ENCODE assay signal across 9 cellular contexts in genomic region chr1:203769505-203770343, GRCh38. TPM values are rescaled to one million over a fixed set of nuclear protein-coding genes. Genes with fewer than 3 reads are reported as not detected.
DNase-seq lines count a peak whose midpoint lies in the region; ATAC-seq lines count a peak whose summit lies in the region.
"Had no signal": no experiment of that assay in that cellular context is flagged by ENCODE, and none has a peak within 500 bp of the region (broad histone marks: within the 10 kb centered on the region; RNA-seq: fewer than 3 reads in every experiment).

No MANE protein-coding gene starts in this region.

- no peak overlapping the region for H3K9ac ChIP-seq in adipocyte (ENCODE audit: low read length)

- peaks cover 12% of the 10 kb centered on the region for H3K4me1 ChIP-seq in adipocyte (ENCODE audit: control insufficient read depth, insufficient read depth, low read length)

- intact Hi-C loops in left ventricle myocardium superior (cut with micrococcal nuclease), result no loop called here

- H3K27me3 ChIP-seq in adipocyte (replicated peaks; ENCODE audit: control insufficient read depth, insufficient read depth, low read length), result no peaks in the 10 kb centered on the region
- H3K27me3 ChIP-seq in H7 (ENCODE audit: control insufficient read depth, insufficient read depth, low read length), result no peaks in the 10 kb centered on the region

- no peaks in the 10 kb centered on the region for H3K9me3 ChIP-seq in adipocyte (ENCODE audit: control insufficient read depth, low read length)

- ATAC-seq in left ventricle myocardium superior, result peak; percentile 93
- no peak for ATAC-seq in HG03432 (IDR thresholded peaks at IDR 0.05; ENCODE audit: unreplicated experiment)

- DNase-seq in D341Med (ENCODE audit: low spot score) (peak; percentile 48), NCI-H1436 (lab: John Stamatoyannopoulos, UW) (peak; percentile 69), adipocyte (ENCODE audit: low read depth) (peak; percentile 89), left ventricle myocardium superior (peak; percentile 78), retina (peak; percentile 8), H7 (no peak)
- DNase-seq in stimulated activated CD4-positive, alpha-beta T cell treated with anti-CD3 and anti-CD28 coated beads, Interleukin-15, amount 100 ng/mL, for 24 hours, result no peak

- no peak overlapping the region for H3K4me3 ChIP-seq in adipocyte (ENCODE audit: low read length)
- no peak overlapping the region for H3K4me3 ChIP-seq in H7 (ENCODE audit: insufficient read depth, low read depth, low read length)

- H3K36me3 ChIP-seq in adipocyte (ENCODE audit: control insufficient read depth, insufficient read depth, low read length, severe bottlenecking) (no peaks in the 10 kb centered on the region), H7 (replicated peaks; ENCODE audit: control insufficient read depth, insufficient read depth, low read length) (no peaks in the 10 kb centered on the region)

RNA-seq across cellular contexts. Expression of gene LAX1, which starts 4.7 kb away (rescaled TPM):
- total RNA-seq in left ventricle myocardium superior, result 0.37 TPM
- total RNA-seq in H7 (2014; rRNA removed; shearing (Covaris generic)), result not detected in 2 replicates
- total RNA-seq: frontal cortex had no signal

RNA-seq across cellular contexts. Expression of gene ZBED6, which starts 25.7 kb away (rescaled TPM):
- total RNA-seq in left ventricle myocardium superior, result 13.7 TPM
- 3.6 and 7.1 TPM in 2 replicates for total RNA-seq in H7 (2014; rRNA removed; shearing (Covaris generic))

RNA-seq across cellular contexts. Expression of gene ZC3H11A, which starts 25.7 kb away (rescaled TPM):
- 53.2 TPM for total RNA-seq in left ventricle myocardium superior
- total RNA-seq in H7 (2014; rRNA removed; shearing (Covaris generic)), result 72.0 and 105 TPM in 2 replicates

Comparison
In these comparisons a context has a peak if more than half of its experiments do, and no peak if none do; other contexts are left out.
1. DNase-seq: peak in D341Med (single experiment), NCI-H1436 (single experiment), adipocyte (single experiment), left ventricle myocardium superior (single experiment) and retina (single experiment); none in H7 (single experiment) and stimulated activated CD4-positive, alpha-beta T cell treated with anti-CD3 and anti-CD28 coated beads, Interleukin-15, amount 100 ng/mL, for 24 hours (single experiment).